Comparison of ENCODE assay signal across 8 cellular contexts in the genomic region with DNA sequence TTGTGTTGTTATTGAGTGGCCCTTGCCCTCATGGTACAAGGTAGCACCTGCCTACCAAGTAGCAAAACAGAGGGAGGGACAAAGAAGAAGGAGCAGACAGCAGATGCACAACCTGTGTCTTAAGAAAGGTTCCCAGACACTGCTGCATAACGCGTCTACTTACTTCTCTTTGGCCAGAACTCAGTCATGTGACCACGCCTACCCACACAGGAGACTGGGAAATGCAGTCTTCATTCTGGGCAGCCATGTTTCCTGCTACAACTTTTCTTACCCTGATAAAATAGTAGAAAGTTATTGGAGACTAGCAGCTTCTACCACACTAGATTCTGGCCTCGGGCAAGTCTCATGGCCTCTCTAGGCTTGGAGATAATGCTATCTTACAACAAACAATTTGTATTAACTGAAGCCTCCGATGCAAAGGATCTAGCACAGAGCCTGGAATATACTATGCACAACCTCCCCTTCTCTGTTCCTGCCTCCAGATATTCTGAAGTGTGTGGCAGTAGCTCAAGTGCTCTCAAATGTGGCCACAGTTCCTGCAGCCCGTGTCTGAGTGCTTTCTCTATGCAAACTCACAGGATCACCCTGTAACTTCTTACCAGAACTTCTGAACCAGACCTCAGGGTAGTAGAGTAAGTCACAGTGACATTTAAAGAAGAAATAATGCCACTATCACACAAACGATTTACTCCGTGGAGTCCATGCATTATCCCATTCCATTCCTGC. TPM values are rescaled to one million over a fixed set of nuclear protein-coding genes. Genes with fewer than 3 reads are reported as not detected.
DNase-seq lines count a peak whose midpoint lies in the region; ATAC-seq lines count a peak whose summit lies in the region.

No MANE protein-coding gene starts in this region.

- H3K9me3 Mint-ChIP-seq in activated CD4-positive, alpha-beta T cell treated with anti-CD3 and anti-CD28 coated beads for 36 hours (ENCODE audit: low read depth), result no peaks in the 10 kb centered on the region
- H3K9me3 Mint-ChIP-seq in natural killer cell treated with Interleukin-12 subunit alpha and Interleukin-12 subunit beta and Interleukin-15 and Interleukin-18, amount 100 ng/mL, for 72 hours, result no peaks in the 10 kb centered on the region

- no peaks in the 10 kb centered on the region for H3K9me3 ChIP-seq in effector memory CD4-positive, alpha-beta T cell (ENCODE audit: control insufficient read depth, low read length)

- H3K4me1 ChIP-seq in effector memory CD4-positive, alpha-beta T cell (ENCODE audit: control insufficient read depth, insufficient read depth, low read length, poor library complexity, severe bottlenecking), result peaks cover 20% of the 10 kb centered on the region

- H3K27me3 ChIP-seq in effector memory CD4-positive, alpha-beta T cell (replicated peaks; ENCODE audit: control insufficient read depth, insufficient read depth, low read length, poor library complexity, severe bottlenecking), result no peaks in the 10 kb centered on the region

- CTCF ChIA-PET in activated CD4-positive, alpha-beta T cell treated with anti-CD3 and anti-CD28 coated beads for 36 hours (lab: Charles Lee), result interaction anchor here (0.7 to 15.1 kb wide), 20 partner anchors 8 to 246 kb away, joined by 3 to 710 read pairs (median 4); partner anchors contain the start of gene BTG2

- DNase-seq in activated CD8-positive, alpha-beta memory T cell treated with anti-CD3 and anti-CD28 coated beads for 4 hours (ENCODE audit: low read depth in 2 of 2), result peak; percentile 33 to 53
- no peak for DNase-seq in activated CD8-positive, alpha-beta memory T cell treated with anti-CD3 and anti-CD28 coated beads for 24 hours
- DNase-seq in NCI-H2107 treated with DMSO at 0.1 percent for 48 hours (lab: John Stamatoyannopoulos, UW; ENCODE audit: unreplicated experiment), result peak; percentile 65
- peak; percentile 86 for DNase-seq in activated CD4-positive, alpha-beta T cell treated with anti-CD3 and anti-CD28 coated beads for 36 hours
- DNase-seq in effector memory CD4-positive, alpha-beta T cell, result peak; percentile 49 to 65 (median 61)
- DNase-seq in natural killer cell treated with Interleukin-12 subunit alpha and Interleukin-12 subunit beta and Interleukin-15 and Interleukin-18, amount 100 ng/mL, for 72 hours (ENCODE audit: low spot score), result no peak

- no peak overlapping the region for H3K4me3 Mint-ChIP-seq in activated CD4-positive, alpha-beta T cell treated with anti-CD3 and anti-CD28 coated beads for 36 hours
- H3K4me3 Mint-ChIP-seq in natural killer cell treated with Interleukin-12 subunit alpha and Interleukin-12 subunit beta and Interleukin-15 and Interleukin-18, amount 100 ng/mL, for 72 hours, result no peak overlapping the region

- POLR2A ChIA-PET in activated CD4-positive, alpha-beta T cell treated with anti-CD3 and anti-CD28 coated beads for 36 hours (lab: Charles Lee), result interaction anchor here (0.9 kb wide), 1 partner anchor 36 kb away, joined by 4 read pairs; no protein-coding TSS in a partner anchor

- H3K27ac ChIP-seq in effector memory CD4-positive, alpha-beta T cell (ENCODE audit: insufficient read depth, low read length, poor library complexity, severe bottlenecking), result no peak overlapping the region

- H3K27me3 Mint-ChIP-seq in activated CD4-positive, alpha-beta T cell treated with anti-CD3 and anti-CD28 coated beads for 36 hours, result no peaks in the 10 kb centered on the region
- peaks cover 0 to 3% of the 10 kb centered on the region in 2 donors for H3K27me3 Mint-ChIP-seq in natural killer cell treated with Interleukin-12 subunit alpha and Interleukin-12 subunit beta and Interleukin-15 and Interleukin-18, amount 100 ng/mL, for 72 hours

- intact Hi-C loops in activated CD4-positive, alpha-beta T cell treated with anti-CD3 and anti-CD28 coated beads for 36 hours (cut with DNase I, micrococcal nuclease), result loop anchor here (5.0 to 10.0 kb wide), 2 partner anchors 354 to 431 kb away; partner anchors contain the start of gene ATP2B4 (in 1 of the 2)

- peak overlapping the region; percentile 68 for H3K27ac Mint-ChIP-seq in activated CD4-positive, alpha-beta T cell treated with anti-CD3 and anti-CD28 coated beads for 36 hours
- peak overlapping the region in 1 of 2 donors; percentile 10 for H3K27ac Mint-ChIP-seq in natural killer cell treated with Interleukin-12 subunit alpha and Interleukin-12 subunit beta and Interleukin-15 and Interleukin-18, amount 100 ng/mL, for 72 hours

- peak; percentile 57 for ATAC-seq in activated CD4-positive, alpha-beta T cell treated with anti-CD3 and anti-CD28 coated beads for 36 hours
- peak; percentile 57 to 69 for ATAC-seq in natural killer cell treated with Interleukin-12 subunit alpha and Interleukin-12 subunit beta and Interleukin-15 and Interleukin-18, amount 100 ng/mL, for 72 hours
- ATAC-seq in GM21528 (IDR thresholded peaks at IDR 0.05; ENCODE audit: low FRiP score, unreplicated experiment), result no peak
- no peak for ATAC-seq in HG03097 (IDR thresholded peaks at IDR 0.05; ENCODE audit: low FRiP score, unreplicated experiment)

- peaks cover 53% of the 10 kb centered on the region for H3K4me1 Mint-ChIP-seq in activated CD4-positive, alpha-beta T cell treated with anti-CD3 and anti-CD28 coated beads for 36 hours
- H3K4me1 Mint-ChIP-seq in natural killer cell treated with Interleukin-12 subunit alpha and Interleukin-12 subunit beta and Interleukin-15 and Interleukin-18, amount 100 ng/mL, for 72 hours (ENCODE audit: low read depth in 2 of 2), result peaks cover 41 to 46% of the 10 kb centered on the region in 2 donors

- no peaks in the 10 kb centered on the region for H3K36me3 Mint-ChIP-seq in activated CD4-positive, alpha-beta T cell treated with anti-CD3 and anti-CD28 coated beads for 36 hours (ENCODE audit: low read depth)
- H3K36me3 Mint-ChIP-seq in natural killer cell treated with Interleukin-12 subunit alpha and Interleukin-12 subunit beta and Interleukin-15 and Interleukin-18, amount 100 ng/mL, for 72 hours, result no peaks in the 10 kb centered on the region

- no peak overlapping the region for H3K4me3 ChIP-seq in effector memory CD4-positive, alpha-beta T cell (ENCODE audit: insufficient read depth, low read depth, low read length, poor library complexity, severe bottlenecking)

- H3K36me3 ChIP-seq in effector memory CD4-positive, alpha-beta T cell (ENCODE audit: control insufficient read depth, insufficient read depth, low read length), result no peaks in the 10 kb centered on the region

RNA-seq across cellular contexts. Expression of gene BTG2, which starts 34.1 kb away (rescaled TPM):
- total RNA-seq in activated CD4-positive, alpha-beta T cell treated with anti-CD3 and anti-CD28 coated beads for 36 hours, result 100 to 1,000 TPM; 114 to 142 TPM
- total RNA-seq in natural killer cell treated with Interleukin-12 subunit alpha and Interleukin-12 subunit beta and Interleukin-15 and Interleukin-18, amount 100 ng/mL, for 72 hours, result 100 to 1,000 TPM in 1 of 2 donors, 10 to 100 TPM in 1; 82.6 to 157 TPM

RNA-seq across cellular contexts. Expression of gene CHIT1, which starts 41.7 kb away (rescaled TPM):
- under 1 TPM; 0.63 to 0.80 TPM for total RNA-seq in activated CD4-positive, alpha-beta T cell treated with anti-CD3 and anti-CD28 coated beads for 36 hours
- 1 to 10 TPM in 1 of 2 donors, under 1 TPM in 1; 0.36 to 3.8 TPM for total RNA-seq in natural killer cell treated with Interleukin-12 subunit alpha and Interleukin-12 subunit beta and Interleukin-15 and Interleukin-18, amount 100 ng/mL, for 72 hours

Comparison
In these comparisons a context has a peak if more than half of its experiments do, and no peak if none do; other contexts are left out.
1. DNase-seq: peak in activated CD8-positive, alpha-beta memory T cell treated with anti-CD3 and anti-CD28 coated beads for 4 hours (2 of 2), NCI-H2107 treated with DMSO at 0.1 percent for 48 hours (single experiment), activated CD4-positive, alpha-beta T cell treated with anti-CD3 and anti-CD28 coated beads for 36 hours (single experiment) and effector memory CD4-positive, alpha-beta T cell (3 of 3); none in activated CD8-positive, alpha-beta memory T cell treated with anti-CD3 and anti-CD28 coated beads for 24 hours (single experiment) and natural killer cell treated with Interleukin-12 subunit alpha and Interleukin-12 subunit beta and Interleukin-15 and Interleukin-18, amount 100 ng/mL, for 72 hours (single experiment).
2. ATAC-seq: peak in activated CD4-positive, alpha-beta T cell treated with anti-CD3 and anti-CD28 coated beads for 36 hours (single experiment) and natural killer cell treated with Interleukin-12 subunit alpha and Interleukin-12 subunit beta and Interleukin-15 and Interleukin-18, amount 100 ng/mL, for 72 hours (2 of 2); none in GM21528 (single experiment) and HG03097 (single experiment).